ENCODE assay signal across 16 cellular contexts in the genomic region with DNA sequence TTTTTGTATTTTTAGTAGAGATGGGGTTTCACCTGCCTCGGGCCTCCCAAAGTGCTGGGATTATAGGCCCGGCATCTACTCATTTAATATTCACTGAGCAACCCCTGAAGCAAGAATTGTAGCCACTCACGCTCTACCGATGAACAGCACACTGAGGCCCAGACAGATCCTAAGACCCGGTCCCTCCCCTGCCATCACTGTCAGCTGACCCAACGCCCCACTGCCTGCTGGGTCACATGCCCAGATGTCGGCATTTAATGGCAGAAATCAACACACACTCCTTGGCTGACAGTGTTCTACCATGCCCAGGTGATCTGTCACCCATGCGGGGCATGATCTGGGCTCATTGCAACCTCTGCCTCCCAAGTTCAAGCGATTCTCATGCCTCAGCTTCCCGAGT. TPM values are rescaled to one million over a fixed set of nuclear protein-coding genes. Genes with fewer than 3 reads are reported as not detected.
DNase-seq lines count a peak whose midpoint lies in the region; ATAC-seq, FAIRE-seq and TF ChIP-seq lines count a peak whose summit lies in the region.
"Had no signal": no experiment of that assay in that cellular context is flagged by ENCODE, and none has a peak within 500 bp of the region (broad histone marks: within the 10 kb centered on the region; RNA-seq: fewer than 3 reads in every experiment).

No MANE protein-coding gene starts in this region.

- FAIRE-seq in small intestine (lab: Jason Lieb, UNC): no peak
- FAIRE-seq: H54 had no signal

- no peak overlapping the region for H3K9ac ChIP-seq in mucosa of rectum (ENCODE audit: low read depth in 1 of 2, low read length in 2 of 2)

- TF ChIP-seq EP300 in tibial nerve (IDR thresholded peaks at IDR 0.05): no peak

- intact Hi-C loops in natural killer cell (cut with micrococcal nuclease): no loop called here

- H3K27ac Mint-ChIP-seq in natural killer cell treated with Interleukin-12 subunit alpha and Interleukin-12 subunit beta and Interleukin-15 and Interleukin-18, amount 100 ng/mL, for 72 hours: no peak overlapping the region
- no peak overlapping the region for H3K27ac Mint-ChIP-seq in natural killer cell
- peak overlapping the region; percentile 39 for H3K27ac Mint-ChIP-seq in type B pancreatic cell

- H3K36me3 ChIP-seq in mucosa of rectum (ENCODE audit: control insufficient read depth in 2 of 2, insufficient read depth in 2 of 2, low read length in 2 of 2) (peaks cover 20 to 38% of the 10 kb centered on the region in 2 donors), tibial nerve (peaks cover 0 to 55% (median 0%) of the 10 kb centered on the region in 3 donors), small intestine (ENCODE audit: control insufficient read depth in 2 of 2, insufficient read depth in 2 of 2, low read length in 2 of 2) (peaks cover 0 to 6% of the 10 kb centered on the region in 2 donors)

- TF ChIP-seq CTCF in natural killer cell (IDR thresholded peaks at IDR 0.05) (no peak), RWPE1 (conservative IDR thresholded peaks at IDR 0.05; ENCODE audit: low read depth) (no peak), type B pancreatic cell (conservative IDR thresholded peaks at IDR 0.05) (no peak), tibial nerve (IDR thresholded peaks at IDR 0.05) (no peak)

- no peaks in the 10 kb centered on the region for H3K27me3 Mint-ChIP-seq in natural killer cell treated with Interleukin-12 subunit alpha and Interleukin-12 subunit beta and Interleukin-15 and Interleukin-18, amount 100 ng/mL, for 72 hours
- no peaks in the 10 kb centered on the region for H3K27me3 Mint-ChIP-seq in natural killer cell (ENCODE audit: low read depth in 2 of 2)
- no peaks in the 10 kb centered on the region for H3K27me3 Mint-ChIP-seq in type B pancreatic cell

- 93 to 95% methylated on average over 10 of the region's 10 CpGs for WGBS in tibial nerve, 2 donors
- WGBS in small intestine, 3 donors: 91 to 96% (median 94%) methylated on average over 10 of the region's 10 CpGs

- H3K9me3 Mint-ChIP-seq in natural killer cell treated with Interleukin-12 subunit alpha and Interleukin-12 subunit beta and Interleukin-15 and Interleukin-18, amount 100 ng/mL, for 72 hours: no peaks in the 10 kb centered on the region
- no peaks in the 10 kb centered on the region for H3K9me3 Mint-ChIP-seq in natural killer cell
- no peaks in the 10 kb centered on the region for H3K9me3 Mint-ChIP-seq in type B pancreatic cell

- CTCF ChIA-PET in RWPE1 (lab: Yijun Ruan, JAX): interaction anchor here (0.6 to 2.6 kb wide), 3 partner anchors 10 to 37 kb away, joined by 3 to 12 read pairs (median 3); a partner anchor contains a TSS

- no peak overlapping the region for H3K4me3 Mint-ChIP-seq in natural killer cell treated with Interleukin-12 subunit alpha and Interleukin-12 subunit beta and Interleukin-15 and Interleukin-18, amount 100 ng/mL, for 72 hours
- H3K4me3 Mint-ChIP-seq in natural killer cell (no peak overlapping the region), type B pancreatic cell (no peak overlapping the region)

- ATAC-seq in natural killer cell treated with Interleukin-12 subunit alpha and Interleukin-12 subunit beta and Interleukin-15 and Interleukin-18, amount 100 ng/mL, for 72 hours: no peak
- ATAC-seq in natural killer cell: no peak

- peak; percentile 26 for DNase-seq in natural killer cell treated with Interleukin-12 subunit alpha and Interleukin-12 subunit beta and Interleukin-15 and Interleukin-18, amount 100 ng/mL, for 72 hours (ENCODE audit: low spot score)
- DNase-seq in natural killer cell (no peak), RWPE1 (ENCODE audit: low spot score) (no peak), type B pancreatic cell (ENCODE audit: extremely low spot score, unreplicated experiment) (no peak), NCI-H1048 (lab: John Stamatoyannopoulos, UW) (no peak), tibial nerve (ENCODE audit: low spot score in 2 of 2) (no peak), small intestine (no peak)
- DNase-seq: EL, Karpas-422, NCI-H1930, NCI-H2171 treated with DMSO at 0.1 percent for 48 hours, SIG-M5 had no signal

- peaks cover 0 to 6% of the 10 kb centered on the region in 2 donors for H3K4me1 Mint-ChIP-seq in natural killer cell treated with Interleukin-12 subunit alpha and Interleukin-12 subunit beta and Interleukin-15 and Interleukin-18, amount 100 ng/mL, for 72 hours (ENCODE audit: low read depth in 2 of 2)
- H3K4me1 Mint-ChIP-seq in natural killer cell: no peaks in the 10 kb centered on the region
- no peaks in the 10 kb centered on the region for H3K4me1 Mint-ChIP-seq in type B pancreatic cell (ENCODE audit: unreplicated experiment)

- POLR2A ChIA-PET in RWPE1 (lab: Yijun Ruan, JAX; ENCODE audit: low non-redundant PET): no interaction called here

- H3K4me1 ChIP-seq in mucosa of rectum (ENCODE audit: control insufficient read depth in 2 of 2, insufficient read depth in 2 of 2, low read length in 2 of 2) (peaks cover 18 to 24% of the 10 kb centered on the region in 2 donors), tibial nerve (no peaks in the 10 kb centered on the region), small intestine (ENCODE audit: control insufficient read depth in 2 of 2, insufficient read depth in 1 of 2, low read depth in 1 of 2, low read length in 1 of 2) (no peaks in the 10 kb centered on the region)

- H3K27ac ChIP-seq in RWPE1 (peak overlapping the region; percentile 89), mucosa of rectum (ENCODE audit: low read depth in 2 of 2, low read length in 2 of 2) (peak overlapping the region; percentile 75 to 85), tibial nerve (no peak overlapping the region), small intestine (ENCODE audit: low read depth in 1 of 2, low read length in 1 of 2) (no peak overlapping the region)

- H3K9me3 ChIP-seq in mucosa of rectum (ENCODE audit: control insufficient read depth in 2 of 2, low read length in 2 of 2) (no peaks in the 10 kb centered on the region), tibial nerve (no peaks in the 10 kb centered on the region), small intestine (ENCODE audit: control insufficient read depth, low read depth) (no peaks in the 10 kb centered on the region)

- TF ChIP-seq POLR2A in tibial nerve (IDR thresholded peaks at IDR 0.05): no peak

- peaks cover 10% of the 10 kb centered on the region for H3K36me3 Mint-ChIP-seq in natural killer cell treated with Interleukin-12 subunit alpha and Interleukin-12 subunit beta and Interleukin-15 and Interleukin-18, amount 100 ng/mL, for 72 hours
- H3K36me3 Mint-ChIP-seq in natural killer cell (no peaks in the 10 kb centered on the region), type B pancreatic cell (peaks cover 7% of the 10 kb centered on the region)

- H3K4me3 ChIP-seq in mucosa of rectum (ENCODE audit: low read length in 2 of 2) (no peak overlapping the region), tibial nerve (no peak overlapping the region), small intestine (ENCODE audit: low read depth in 1 of 2, low read length in 2 of 2) (no peak overlapping the region)

- H3K27me3 ChIP-seq in mucosa of rectum (ENCODE audit: control insufficient read depth in 2 of 2, insufficient read depth in 2 of 2, low read length in 2 of 2) (no peaks in the 10 kb centered on the region), tibial nerve (no peaks in the 10 kb centered on the region), small intestine (ENCODE audit: control insufficient read depth in 2 of 2, insufficient read depth in 2 of 2, low read length in 2 of 2) (no peaks in the 10 kb centered on the region)

RNA-seq across cellular contexts. Expression of a gene that starts 3.2 kb away (rescaled TPM):
- total RNA-seq in natural killer cell treated with Interleukin-12 subunit alpha and Interleukin-12 subunit beta and Interleukin-15 and Interleukin-18, amount 100 ng/mL, for 72 hours: not detected
- total RNA-seq in natural killer cell (not detected), type B pancreatic cell (ENCODE audit: low replicate concordance) (not detected in 2 replicates), tibial nerve (not detected)
- under 1 TPM in 1 of 3 donors, not detected in 2; 0.21 TPM for polyA plus RNA-seq in small intestine
- total RNA-seq: NCI-H460 had no signal
- polyA plus RNA-seq: BJ had no signal

RNA-seq across cellular contexts. Expression of a gene that starts 10.5 kb away (rescaled TPM):
- total RNA-seq in natural killer cell treated with Interleukin-12 subunit alpha and Interleukin-12 subunit beta and Interleukin-15 and Interleukin-18, amount 100 ng/mL, for 72 hours: 10 to 100 TPM; 31.3 to 62.4 TPM
- total RNA-seq in natural killer cell: 10 to 100 TPM; 25.8 to 37.6 (median 32.3) TPM
- 19.7 and 35.6 TPM in 2 replicates for total RNA-seq in type B pancreatic cell (ENCODE audit: low replicate concordance)
- 10 to 100 TPM; 13.8 to 26.4 (median 15.9) TPM for total RNA-seq in tibial nerve
- polyA plus RNA-seq in small intestine: 10 to 100 TPM; 14.3 to 38.9 (median 22.0) TPM

RNA-seq across cellular contexts. Expression of a gene that starts 15.3 kb away (rescaled TPM):
- total RNA-seq in natural killer cell treated with Interleukin-12 subunit alpha and Interleukin-12 subunit beta and Interleukin-15 and Interleukin-18, amount 100 ng/mL, for 72 hours: 100 to 1,000 TPM; 171 to 211 TPM
- 100 to 1,000 TPM; 117 to 139 (median 124) TPM for total RNA-seq in natural killer cell
- 273 and 324 TPM in 2 replicates for total RNA-seq in type B pancreatic cell (ENCODE audit: low replicate concordance)
- 100 to 1,000 TPM; 143 to 196 (median 186) TPM for total RNA-seq in tibial nerve
- polyA plus RNA-seq in small intestine: 100 to 1,000 TPM; 374 to 692 (median 531) TPM

RNA-seq across cellular contexts. Expression of a gene that starts 29.6 kb away (rescaled TPM):
- total RNA-seq in natural killer cell treated with Interleukin-12 subunit alpha and Interleukin-12 subunit beta and Interleukin-15 and Interleukin-18, amount 100 ng/mL, for 72 hours: 1 to 10 TPM; 1.5 to 1.8 TPM
- total RNA-seq in natural killer cell (1 to 10 TPM in 2 of 3 donors, under 1 TPM in 1; 0.54 to 1.7 (median 1.4) TPM), type B pancreatic cell (ENCODE audit: low replicate concordance) (17.6 and 32.3 TPM in 2 replicates), tibial nerve (10 to 100 TPM in 3 of 4 donors, 1 to 10 TPM in 1; 3.1 to 15.7 (median 15.0) TPM)
- 10 to 100 TPM in 2 of 3 donors, 1 to 10 TPM in 1; 8.0 to 26.7 (median 11.9) TPM for polyA plus RNA-seq in small intestine

RNA-seq across cellular contexts. Expression of a gene that starts 37.9 kb away (rescaled TPM):
- total RNA-seq in natural killer cell treated with Interleukin-12 subunit alpha and Interleukin-12 subunit beta and Interleukin-15 and Interleukin-18, amount 100 ng/mL, for 72 hours: 10 to 100 TPM in 1 of 2 donors, 1 to 10 TPM in 1; 4.4 to 20.1 TPM
- total RNA-seq in natural killer cell (1 to 10 TPM; 2.0 to 3.4 (median 2.6) TPM), type B pancreatic cell (ENCODE audit: low replicate concordance) (9.8 and 10.2 TPM in 2 replicates), tibial nerve (10 to 100 TPM in 1 of 4 donors, 1 to 10 TPM in 2, under 1 TPM in 1; 0.87 to 13.5 (median 1.5) TPM)
- 1 to 10 TPM in 1 of 3 donors, under 1 TPM in 2; 0.27 to 1.7 (median 0.45) TPM for polyA plus RNA-seq in small intestine

Comparison
In these comparisons a context has a peak if more than half of its experiments do, and no peak if none do; other contexts are left out.
1. H3K27ac ChIP-seq: peak in RWPE1 (single experiment) and mucosa of rectum (2 of 2); none in tibial nerve (0 of 4) and small intestine (0 of 2).